In the genomic region with DNA sequence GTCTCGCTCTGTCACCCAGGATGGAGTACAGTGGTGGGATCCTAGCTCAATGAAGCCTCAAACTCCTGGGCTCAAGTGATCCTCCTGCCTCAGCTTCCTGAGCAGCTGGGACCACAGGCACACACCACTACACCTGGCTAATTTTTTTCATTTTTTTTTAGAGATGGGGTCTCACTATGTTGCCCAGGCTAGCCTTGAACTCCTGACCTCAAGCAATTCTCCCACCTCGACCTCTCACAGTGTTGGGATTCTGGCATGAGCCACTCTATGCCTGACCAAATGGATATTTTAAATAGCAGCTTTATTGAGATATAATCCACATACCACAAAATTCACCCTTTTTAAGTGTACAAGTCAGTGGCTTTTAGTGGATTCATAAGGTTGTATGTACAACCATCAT, we compare ENCODE assay signal across 1 cellular context.
TF ChIP-seq lines count a peak whose summit lies in the region.

No MANE protein-coding gene starts in this region.

TF ChIP-seq in HEK293, 187 proteins besides CTCF, POLR2A, EP300 and RAD21:
- peak; percentile 65; the same call in 1 of the 2 replicates for TF ChIP-seq ZNF121 (tag by site-specific recombination; IDR thresholded peaks at IDR 0.05)
- TF ChIP-seq ZNF394 (tag by site-specific recombination; IDR thresholded peaks at IDR 0.05; ENCODE audit: borderline replicate concordance) = no peak
- no peak for TF ChIP-seq MEIS1 (CRISPR knock-in tag; IDR thresholded peaks at IDR 0.05; ENCODE audit: borderline replicate concordance)
- no peak for TF ChIP-seq FEZF1 (tag by site-specific recombination; IDR thresholded peaks at IDR 0.05)
- no peak for TF ChIP-seq ZNF843 (tag by site-specific recombination; IDR thresholded peaks at IDR 0.05)
